In the genomic region with DNA sequence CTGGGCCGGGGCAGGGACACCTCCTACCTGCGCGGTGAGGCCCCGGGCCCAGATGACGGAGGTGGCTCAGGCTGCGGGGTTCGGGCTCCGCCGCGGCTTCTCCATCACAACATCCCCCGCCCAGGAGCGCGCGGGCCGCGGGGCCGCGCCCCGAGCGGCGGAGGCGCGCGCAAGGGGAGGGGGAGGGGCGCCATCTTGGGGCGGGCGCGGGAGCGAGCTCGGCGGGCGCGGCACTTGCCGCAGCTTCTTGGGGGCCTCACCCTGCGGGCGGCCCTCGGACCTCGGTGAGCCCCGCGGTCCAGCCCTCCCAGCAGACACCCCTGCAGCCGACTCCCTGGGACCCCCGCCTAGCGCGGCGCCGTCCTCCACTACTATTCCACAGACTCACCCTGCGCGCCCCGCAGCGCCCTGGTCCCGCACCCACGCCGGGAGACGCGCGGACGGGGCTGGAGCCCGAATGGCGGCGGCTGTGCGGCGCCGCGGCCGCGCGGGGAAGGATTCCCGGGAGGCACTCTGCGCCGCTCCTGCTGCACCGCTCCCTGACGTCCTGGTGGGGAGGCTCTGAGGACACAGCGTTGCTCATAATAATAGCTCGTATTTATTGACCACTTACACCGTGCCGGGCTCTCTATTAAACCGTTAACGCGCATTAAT, we compare ENCODE assay signal across 8 cellular contexts. TPM values are rescaled to one million over a fixed set of nuclear protein-coding genes. Genes with fewer than 3 reads are reported as not detected.
A peak's percentile ranks its signal among the peaks of the same experiment; 100 is the strongest.
DNase-seq lines count a peak whose midpoint lies in the region; ATAC-seq, FAIRE-seq and TF ChIP-seq lines count a peak whose summit lies in the region.

TSS of gene APBB1 (minus strand) at position 137 of the 654 bp plus-strand sequence. CDS start 7,747 bp downstream, outside the sequence.

- no peak for FAIRE-seq in pancreas (lab: Jason Lieb, UNC)

- H3K4me3 ChIP-seq in cardiac muscle cell (peak within 1 kb of the TSS; percentile 93), pancreas (peak within 1 kb of the TSS; percentile 66 to 97 (median 74)), tibial artery (peak within 1 kb of the TSS; percentile 98 to 99)

- peaks cover 12% of the 10 kb centered on the region for H3K27me3 Mint-ChIP-seq in activated naive CD8-positive, alpha-beta T cell treated with anti-CD3 and anti-CD28 coated beads, Interleukin-2, amount 50 U/mL, for 24 hours

- no peaks in the 10 kb centered on the region for H3K36me3 Mint-ChIP-seq in activated naive CD8-positive, alpha-beta T cell treated with anti-CD3 and anti-CD28 coated beads, Interleukin-2, amount 50 U/mL, for 24 hours (ENCODE audit: low read depth)

- peak within 1 kb of the TSS; percentile 67 for H3K27ac Mint-ChIP-seq in activated naive CD8-positive, alpha-beta T cell treated with anti-CD3 and anti-CD28 coated beads, Interleukin-2, amount 50 U/mL, for 24 hours

- ATAC-seq in HG03565 (IDR thresholded peaks at IDR 0.05; ENCODE audit: unreplicated experiment) (peak; percentile 41), pancreas (peak; percentile 94 to 96 (median 94))
- peak; percentile 45 for ATAC-seq in activated naive CD8-positive, alpha-beta T cell treated with anti-CD3 and anti-CD28 coated beads, Interleukin-2, amount 50 U/mL, for 24 hours

- peak within 1 kb of the TSS; percentile 74 for H3K4me3 Mint-ChIP-seq in activated naive CD8-positive, alpha-beta T cell treated with anti-CD3 and anti-CD28 coated beads, Interleukin-2, amount 50 U/mL, for 24 hours

- H3K27me3 ChIP-seq in cardiac muscle cell = peaks cover 3% of the 10 kb centered on the region
- no peaks in the 10 kb centered on the region for H3K27me3 ChIP-seq in pancreas
- H3K27me3 ChIP-seq in tibial artery = no peaks in the 10 kb centered on the region

- peaks cover 9% of the 10 kb centered on the region for H3K4me1 Mint-ChIP-seq in activated naive CD8-positive, alpha-beta T cell treated with anti-CD3 and anti-CD28 coated beads, Interleukin-2, amount 50 U/mL, for 24 hours

- H3K9me3 Mint-ChIP-seq in activated naive CD8-positive, alpha-beta T cell treated with anti-CD3 and anti-CD28 coated beads, Interleukin-2, amount 50 U/mL, for 24 hours = no peaks in the 10 kb centered on the region

- TF ChIP-seq CTCF in cardiac muscle cell (IDR thresholded peaks at IDR 0.05; ENCODE audit: low read depth, low read length) (peak; percentile 13), pancreas (IDR thresholded peaks at IDR 0.05) (no peak), tibial artery (IDR thresholded peaks at IDR 0.05) (peak; percentile 26 to 29)

- H3K27ac ChIP-seq in cardiac muscle cell (peak within 1 kb of the TSS; percentile 95), pancreas (peak within 1 kb of the TSS; percentile 70 to 84 (median 78)), tibial artery (peak within 1 kb of the TSS; percentile 92 to 94)

- H3K4me1 ChIP-seq in cardiac muscle cell (ENCODE audit: low read depth) (peaks cover 28% of the 10 kb centered on the region), pancreas (peaks cover 0 to 6% (median 4%) of the 10 kb centered on the region in 3 donors), tibial artery (peaks cover 0 to 40% (median 19%) of the 10 kb centered on the region in 4 donors)

- no peaks in the 10 kb centered on the region for H3K36me3 ChIP-seq in cardiac muscle cell
- H3K36me3 ChIP-seq in pancreas = no peaks in the 10 kb centered on the region
- no peaks in the 10 kb centered on the region for H3K36me3 ChIP-seq in tibial artery

- intact Hi-C loops in pancreas (cut with DNase I) = no loop called here
- intact Hi-C loops in tibial artery (cut with DNase I; ENCODE audit: low total_unique reads) = no loop called here

- 0 to 1% methylated on average over 42 to 79 of the region's 79 CpGs for WGBS in pancreas, 2 donors

- DNase-seq in NCI-H524 (lab: John Stamatoyannopoulos, UW) (peak; percentile 52 to 68), NCI-H524 treated with DMSO at 0.1 percent for 48 hours (lab: John Stamatoyannopoulos, UW) (no peak), SKM-1 (lab: John Stamatoyannopoulos, UW; ENCODE audit: unreplicated experiment) (peak; percentile 11), cardiac muscle cell (ENCODE audit: low read depth in 1 of 2, low spot score in 1 of 2) (peak; percentile 60 to 71), pancreas (peak; percentile 49 to 88 (median 65)), tibial artery (peak; percentile 49 to 83)
- DNase-seq in activated naive CD8-positive, alpha-beta T cell treated with anti-CD3 and anti-CD28 coated beads, Interleukin-2, amount 50 U/mL, for 24 hours = peak; percentile 74

- no peaks in the 10 kb centered on the region for H3K9me3 ChIP-seq in cardiac muscle cell (ENCODE audit: low read depth)
- no peaks in the 10 kb centered on the region for H3K9me3 ChIP-seq in pancreas
- no peaks in the 10 kb centered on the region for H3K9me3 ChIP-seq in tibial artery

RNA-seq across cellular contexts. Expression of gene APBB1, which starts in this region (rescaled TPM):
- total RNA-seq in cardiac muscle cell (159 and 188 TPM in 2 replicates), pancreas (10 to 100 TPM; 11.4 to 23.0 (median 13.9) TPM)
- polyA plus RNA-seq in cardiac muscle cell (193 and 201 TPM in 2 replicates), pancreas (10 to 100 TPM; 22.7 to 69.3 TPM)

Comparison
In these comparisons a context has a peak if more than half of its experiments do, and no peak if none do; other contexts are left out.
1. ATAC-seq: peak in every context shown above with its lines; median percentile 94 in pancreas; 45 in activated naive CD8-positive, alpha-beta T cell treated with anti-CD3 and anti-CD28 coated beads, Interleukin-2, amount 50 U/mL, for 24 hours; 41 in HG03565.
2. CTCF ChIP-seq: peak in cardiac muscle cell (single experiment) and tibial artery (2 of 2); none in pancreas (0 of 4).
3. Peak in every context shown above with its lines, with median percentiles within 50 percentile points of each other: H3K27ac ChIP-seq and H3K4me3 ChIP-seq.